Comparison of ENCODE assay signal across 8 cellular contexts in genomic region chr17:82496529-82497434, GRCh38. TPM values are rescaled to one million over a fixed set of nuclear protein-coding genes. Genes with fewer than 3 reads are reported as not detected.
DNase-seq lines count a peak whose midpoint lies in the region; ATAC-seq and TF ChIP-seq lines count a peak whose summit lies in the region.

No MANE protein-coding gene starts in this region.

- H3K9me3 ChIP-seq in Panc1 (ENCODE audit: control insufficient read depth, insufficient read depth, low read depth, low read length): no peaks in the 10 kb centered on the region
- no peaks in the 10 kb centered on the region for H3K9me3 ChIP-seq in esophagus squamous epithelium

- H3K27ac ChIP-seq in Panc1 (ENCODE audit: low read length) (peak overlapping the region; percentile 74), esophagus squamous epithelium (peak overlapping the region; percentile 89 to 98 (median 92))

- DNase-seq in Calu3: peak; percentile 96
- DNase-seq in KBM-7: peak; percentile 90
- DNase-seq in Panc1 (ENCODE audit: low read depth, low spot score): no peak
- DNase-seq in activated T-helper 1 cell treated with Interleukin-2 at 50 U/mL for 16 hours (ENCODE audit: low read depth): peak; percentile 80
- DNase-seq in esophagus squamous epithelium (lab: John Stamatoyannopoulos, UW): peak; percentile 76
- peak; percentile 94 for DNase-seq in myocyte (ENCODE audit: low read depth)
- DNase-seq in stimulated activated CD8-positive, alpha-beta memory T cell treated with anti-CD3 and anti-CD28 coated beads, Interleukin-7, amount 100 ng/mL, for 1 hour (ENCODE audit: low read depth in 2 of 2): peak; percentile 76 to 77

- WGBS in esophagus squamous epithelium, 2 donors: 6 to 9% methylated on average over 5 to 35 of the region's 83 CpGs

- BruUV-seq in Calu3 (replicated peaks; lab: Mats Ljungman, UMichigan): no TSS peak
- BruUV-seq in Panc1 (replicated peaks; lab: Mats Ljungman, UMichigan): no TSS peak

- H3K4me3 ChIP-seq in Panc1 (ENCODE audit: low read depth in 2 of 2, low read length in 2 of 2) (peak overlapping the region; percentile 56 to 60), esophagus squamous epithelium (peak overlapping the region; percentile 42 to 69 (median 66))

- H3K27me3 ChIP-seq in Panc1 (ENCODE audit: control insufficient read depth, insufficient read depth, low read length): no peaks in the 10 kb centered on the region
- H3K27me3 ChIP-seq in esophagus squamous epithelium: no peaks in the 10 kb centered on the region

- peak overlapping the region; percentile 77 for H3K4me3 Mint-ChIP-seq in Calu3 (ENCODE audit: low read depth, unreplicated experiment)

- peaks cover 32% of the 10 kb centered on the region for H3K4me1 ChIP-seq in Panc1 (ENCODE audit: control insufficient read depth, insufficient read depth, low read length)
- H3K4me1 ChIP-seq in esophagus squamous epithelium: peaks cover 36 to 75% (median 41%) of the 10 kb centered on the region in 3 donors

- POLR2A ChIA-PET in Panc1 (lab: Charles Lee): no interaction called here

- H3K27ac Mint-ChIP-seq in Calu3 (ENCODE audit: unreplicated experiment): no peak overlapping the region

- peak in 2 of 4 donors; percentile 61 to 89 for TF ChIP-seq POLR2A in esophagus squamous epithelium (IDR thresholded peaks at IDR 0.05)

- ATAC-seq in GM21515 (IDR thresholded peaks at IDR 0.05; ENCODE audit: unreplicated experiment) (peak; percentile 50), Panc1 (peak; percentile 67)

- intact Hi-C loops in Calu3 (cut with micrococcal nuclease; ENCODE audit: unreplicated experiment) (no loop called here), Panc1 (cut with micrococcal nuclease; ENCODE audit: unreplicated experiment) (no loop called here), esophagus squamous epithelium (cut with DNase I) (no loop called here)

- CTCF ChIA-PET in Calu3 (lab: Charles Lee): interaction anchor here (1.0 kb wide), 1 partner anchor 53 kb away, joined by 3 read pairs; no protein-coding TSS in a partner anchor
- CTCF ChIA-PET in Panc1 (lab: Charles Lee): no interaction called here

- TF ChIP-seq CTCF in Calu3 (IDR thresholded peaks at IDR 0.05; ENCODE audit: unreplicated experiment) (no peak), Panc1 (IDR thresholded peaks at IDR 0.05) (no peak), esophagus squamous epithelium (IDR thresholded peaks at IDR 0.05) (peak in 2 of 6 experiments; percentile 7 to 30)

- peaks cover 9% of the 10 kb centered on the region for H3K4me1 Mint-ChIP-seq in Calu3 (ENCODE audit: low read depth, unreplicated experiment)

- H3K36me3 Mint-ChIP-seq in Calu3 (ENCODE audit: insufficient read depth, unreplicated experiment): peaks cover 35% of the 10 kb centered on the region

- H3K9me3 Mint-ChIP-seq in Calu3 (ENCODE audit: low read depth, unreplicated experiment): no peaks in the 10 kb centered on the region

- H3K27me3 Mint-ChIP-seq in Calu3 (ENCODE audit: unreplicated experiment): no peaks in the 10 kb centered on the region

- H3K36me3 ChIP-seq in Panc1 (ENCODE audit: control insufficient read depth, insufficient read depth, low read length): no peaks in the 10 kb centered on the region
- H3K36me3 ChIP-seq in esophagus squamous epithelium: no peaks in the 10 kb centered on the region

- in situ Hi-C loops in KBM-7 (cut with MboI; ENCODE audit: low pct_unique_long_range_greater_than_20kb, low sequenced_read_pairs) (loop anchor here (25.0 kb wide), 1 partner anchor 91 kb away; no protein-coding TSS in a partner anchor), Panc1 (cut with HindIII; ENCODE audit: low pct_unique_long_range_greater_than_20kb, low sequenced_read_pairs) (no loop called here)

RNA-seq across cellular contexts. Expression of gene FOXK2, which starts 22.8 kb away (rescaled TPM):
- total RNA-seq in Calu3 (2022) (96.2 TPM in 2 replicates), Panc1 (2021; ENCODE audit: unreplicated experiment) (143 TPM), esophagus squamous epithelium (10 to 100 TPM; 26.3 to 38.2 (median 34.5) TPM), myocyte (34.8 and 53.8 TPM in 2 replicates)
- polyA plus RNA-seq in Panc1 (2012; ENCODE audit: insufficient read length): 103 TPM
- 32.3 TPM for polyA plus RNA-seq in myocyte (2012)

RNA-seq across cellular contexts. Expression of gene NARF, which starts 38.2 kb away (rescaled TPM):
- total RNA-seq in Calu3 (2022) (38.1 and 39.4 TPM in 2 replicates), Panc1 (2021; ENCODE audit: unreplicated experiment) (60.9 TPM), esophagus squamous epithelium (10 to 100 TPM; 33.2 to 47.5 (median 40.2) TPM), myocyte (55.4 and 66.1 TPM in 2 replicates)
- polyA plus RNA-seq in Panc1 (2012; ENCODE audit: insufficient read length): 89.6 TPM
- 82.0 TPM for polyA plus RNA-seq in myocyte (2012)

RNA-seq across cellular contexts. Expression of gene CYBC1, which starts 46.2 kb away (rescaled TPM):
- total RNA-seq in Calu3 (2022): 78.1 and 80.3 TPM in 2 replicates
- 174 TPM for total RNA-seq in Panc1 (2021; ENCODE audit: unreplicated experiment)
- polyA plus RNA-seq in Panc1 (2012; ENCODE audit: insufficient read length): 161 TPM
- total RNA-seq in esophagus squamous epithelium: 10 to 100 TPM; 31.7 to 74.3 (median 51.1) TPM
- total RNA-seq in myocyte: 59.0 and 62.2 TPM in 2 replicates
- 46.9 TPM for polyA plus RNA-seq in myocyte (2012)
